ENCODE assay signal across 18 cellular contexts in genomic region chr1:13799502-13800283, GRCh38.
DNase-seq lines count a peak whose midpoint lies in the region; ATAC-seq and TF ChIP-seq lines count a peak whose summit lies in the region.
"Had no signal": no experiment of that assay in that cellular context is flagged by ENCODE, and none has a peak within 500 bp of the region (broad histone marks: within the 10 kb centered on the region; RNA-seq: fewer than 3 reads in every experiment).

No MANE protein-coding gene starts in this region.

- no peaks in the 10 kb centered on the region for H3K27me3 Mint-ChIP-seq in Calu3 (ENCODE audit: unreplicated experiment)
- peaks cover 2% of the 10 kb centered on the region for H3K27me3 Mint-ChIP-seq in endothelial cell (ENCODE audit: unreplicated experiment)
- H3K27me3 Mint-ChIP-seq: CD4-positive, alpha-beta memory T cell had no signal

- no TSS peak for BruUV-seq in Calu3 (replicated peaks; lab: Mats Ljungman, UMichigan)

- H3K4me1 ChIP-seq in esophagus squamous epithelium: peaks cover 11 to 64% (median 25%) of the 10 kb centered on the region in 3 donors
- H3K4me1 ChIP-seq in smooth muscle cell (ENCODE audit: low read depth): no peaks in the 10 kb centered on the region
- H3K4me1 ChIP-seq: colonic mucosa, SJCRH30 had no signal

- TF ChIP-seq CTCF in Calu3 (IDR thresholded peaks at IDR 0.05; ENCODE audit: unreplicated experiment) (no peak), RWPE1 (conservative IDR thresholded peaks at IDR 0.05; ENCODE audit: low read depth) (no peak), esophagus squamous epithelium (IDR thresholded peaks at IDR 0.05) (no peak), smooth muscle cell (IDR thresholded peaks at IDR 0.05; ENCODE audit: borderline replicate concordance, insufficient read depth, poor library complexity, severe bottlenecking) (no peak), endothelial cell (IDR thresholded peaks at IDR 0.05; ENCODE audit: unreplicated experiment) (no peak)

- H3K79me2 ChIP-seq in smooth muscle cell (ENCODE audit: low read depth): peaks cover 7% of the 10 kb centered on the region

- H3K4me3 ChIP-seq in esophagus squamous epithelium (no peak overlapping the region), smooth muscle cell (no peak overlapping the region)
- H3K4me3 ChIP-seq: colonic mucosa, right atrium auricular region, SJCRH30 had no signal

- H3F3A ChIP-seq in smooth muscle cell (ENCODE audit: low read depth): no peaks in the 10 kb centered on the region

- no peak overlapping the region for H3K27ac Mint-ChIP-seq in Calu3 (ENCODE audit: unreplicated experiment)
- no peak overlapping the region for H3K27ac Mint-ChIP-seq in endothelial cell (ENCODE audit: unreplicated experiment)
- H3K27ac Mint-ChIP-seq: HFFc6 had no signal

- H3K36me3 ChIP-seq in esophagus squamous epithelium: peaks cover 0 to 6% (median 0%) of the 10 kb centered on the region in 3 donors
- no peaks in the 10 kb centered on the region for H3K36me3 ChIP-seq in smooth muscle cell (ENCODE audit: low read depth)
- H3K36me3 ChIP-seq: brain microvascular endothelial cell, colonic mucosa had no signal

- no peak for TF ChIP-seq POLR2A in esophagus squamous epithelium (IDR thresholded peaks at IDR 0.05)

- DNase-seq in Calu3: no peak
- no peak for DNase-seq in RWPE1 (ENCODE audit: low spot score)
- no peak for DNase-seq in esophagus squamous epithelium (lab: John Stamatoyannopoulos, UW)
- DNase-seq in smooth muscle cell (lab: John Stamatoyannopoulos, UW; ENCODE audit: unreplicated experiment): no peak
- DNase-seq in endothelial cell (ENCODE audit: low spot score): no peak
- DNase-seq: CD4-positive, alpha-beta memory T cell; colonic mucosa; GF-D8; HFFc6; natural killer cell; NCI-H2081; NCI-H82; SJCRH30; T-helper 1 cell had no signal

- intact Hi-C loops in Calu3 (cut with micrococcal nuclease; ENCODE audit: unreplicated experiment) (loop anchor here (2.0 kb wide), 1 partner anchor 41 kb away; no protein-coding TSS in a partner anchor), esophagus squamous epithelium (cut with DNase I) (loop anchor here (10.0 kb wide), 1 partner anchor 135 kb away; no protein-coding TSS in a partner anchor)

- no peak overlapping the region for H2AFZ ChIP-seq in smooth muscle cell (ENCODE audit: low read depth)

- no peak for ATAC-seq in HG02678 (IDR thresholded peaks at IDR 0.05; ENCODE audit: unreplicated experiment)
- no peak for ATAC-seq in GM18519 (IDR thresholded peaks at IDR 0.05; ENCODE audit: low FRiP score, unreplicated experiment)
- ATAC-seq: natural killer cell had no signal

- H3K4me1 Mint-ChIP-seq in Calu3 (ENCODE audit: low read depth, unreplicated experiment) (peaks cover 10% of the 10 kb centered on the region), endothelial cell (ENCODE audit: unreplicated experiment) (peaks cover 5% of the 10 kb centered on the region)

- POLR2A ChIA-PET in RWPE1 (lab: Yijun Ruan, JAX; ENCODE audit: low non-redundant PET): no interaction called here

- peak overlapping the region; percentile 6 for H3K9ac ChIP-seq in smooth muscle cell (ENCODE audit: low read depth)

- H3K9me3 ChIP-seq in esophagus squamous epithelium (no peaks in the 10 kb centered on the region), smooth muscle cell (replicated peaks; ENCODE audit: low read depth) (no peaks in the 10 kb centered on the region)
- H3K9me3 ChIP-seq: colonic mucosa, right atrium auricular region, SJCRH30 had no signal

- peaks cover 93% of the 10 kb centered on the region for H4K20me1 ChIP-seq in smooth muscle cell (ENCODE audit: low read depth)

- no peaks in the 10 kb centered on the region for H3K27me3 ChIP-seq in esophagus squamous epithelium
- H3K27me3 ChIP-seq in smooth muscle cell (ENCODE audit: low read depth): no peaks in the 10 kb centered on the region
- H3K27me3 ChIP-seq: brain microvascular endothelial cell, colonic mucosa, right atrium auricular region, SJCRH30 had no signal

- H3K36me3 Mint-ChIP-seq in Calu3 (ENCODE audit: insufficient read depth, unreplicated experiment): no peaks in the 10 kb centered on the region
- peaks cover 5% of the 10 kb centered on the region for H3K36me3 Mint-ChIP-seq in endothelial cell (ENCODE audit: low read depth, unreplicated experiment)
- H3K36me3 Mint-ChIP-seq: natural killer cell had no signal

- H3K4me2 ChIP-seq in smooth muscle cell: no peak overlapping the region

- H3K27ac ChIP-seq in RWPE1 (peak overlapping the region; percentile 86; the same call in 1 of the 2 replicates), esophagus squamous epithelium (peak overlapping the region; percentile 6 to 87 (median 82)), smooth muscle cell (ENCODE audit: low read depth) (peak overlapping the region; percentile 81)
- H3K27ac ChIP-seq: brain microvascular endothelial cell, colonic mucosa, right atrium auricular region, SJCRH30 had no signal

- H3K4me3 Mint-ChIP-seq in Calu3 (ENCODE audit: low read depth, unreplicated experiment) (peak overlapping the region; percentile 21), endothelial cell (ENCODE audit: unreplicated experiment) (no peak overlapping the region)
- H3K4me3 Mint-ChIP-seq: CD4-positive, alpha-beta memory T cell; HFFc6; natural killer cell had no signal

- H3K9me3 Mint-ChIP-seq in Calu3 (ENCODE audit: low read depth, unreplicated experiment) (no peaks in the 10 kb centered on the region), endothelial cell (ENCODE audit: unreplicated experiment) (no peaks in the 10 kb centered on the region)
- H3K9me3 Mint-ChIP-seq: CD4-positive, alpha-beta memory T cell; HFFc6; natural killer cell had no signal

- WGBS in esophagus squamous epithelium, 2 donors: 61 to 75% methylated on average over 10 of the region's 10 CpGs
- 96% methylated on average over 10 of the region's 10 CpGs for WGBS in smooth muscle cell (ENCODE audit: low lambda C conversion rate)

- CTCF ChIA-PET in Calu3 (lab: Charles Lee): no interaction called here
- CTCF ChIA-PET in RWPE1 (lab: Yijun Ruan, JAX): interaction anchor here (0.7 kb wide), 1 partner anchor 126 kb away, joined by 5 read pairs; no protein-coding TSS in a partner anchor
